Comparison of ENCODE assay signal across 1 cellular context in the genomic region with DNA sequence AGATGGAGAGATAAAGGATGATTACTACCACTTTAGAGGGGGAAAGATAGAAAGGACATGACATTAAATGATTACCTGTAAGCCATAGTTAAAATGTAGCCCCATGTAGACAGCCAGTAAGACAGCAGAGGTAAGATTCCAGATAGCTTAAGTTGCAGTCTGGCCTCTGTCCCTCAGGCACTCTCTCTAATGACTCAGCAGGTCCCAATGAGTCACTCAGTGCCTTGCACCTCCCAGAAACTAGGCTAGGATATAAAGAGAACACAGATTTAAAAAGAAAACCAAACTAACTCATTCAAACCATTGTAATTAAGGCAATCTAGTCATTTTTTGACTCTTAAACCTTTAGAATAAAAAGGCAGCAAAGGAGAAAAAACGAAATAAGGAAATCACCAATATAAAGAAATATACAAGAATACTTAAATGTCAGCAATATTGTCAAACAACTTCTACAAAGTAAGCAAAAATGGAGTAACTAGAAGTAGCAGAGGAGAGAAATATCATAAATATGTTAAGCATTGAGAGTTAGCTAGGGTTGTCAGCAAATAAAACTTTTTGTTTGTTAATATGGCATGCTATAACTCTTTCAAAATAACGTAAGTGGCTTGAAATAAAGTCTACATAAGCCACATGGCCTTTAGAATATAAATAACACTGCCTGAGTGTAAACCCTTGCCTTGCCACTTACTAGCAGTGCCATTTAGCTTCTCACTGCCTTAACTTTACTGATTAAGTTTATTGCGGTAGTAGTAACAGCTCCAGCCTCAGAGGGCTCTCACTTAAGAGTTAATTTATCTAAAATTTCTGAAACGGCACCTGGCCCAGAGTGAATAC.
TF ChIP-seq lines count a peak whose summit lies in the region.

No MANE protein-coding gene starts in this region.

TF ChIP-seq in H1, 55 proteins besides CTCF, POLR2A, EP300 and RAD21 (continued from another document):
- TF ChIP-seq CREB1 (IDR thresholded peaks at IDR 0.05) (no peak), MAFK (IDR thresholded peaks at IDR 0.05; ENCODE audit: low read depth, low read length) (peak; percentile 82), BACH1 (IDR thresholded peaks at IDR 0.05; ENCODE audit: low read length) (peak; percentile 90)
